In the genomic region with DNA sequence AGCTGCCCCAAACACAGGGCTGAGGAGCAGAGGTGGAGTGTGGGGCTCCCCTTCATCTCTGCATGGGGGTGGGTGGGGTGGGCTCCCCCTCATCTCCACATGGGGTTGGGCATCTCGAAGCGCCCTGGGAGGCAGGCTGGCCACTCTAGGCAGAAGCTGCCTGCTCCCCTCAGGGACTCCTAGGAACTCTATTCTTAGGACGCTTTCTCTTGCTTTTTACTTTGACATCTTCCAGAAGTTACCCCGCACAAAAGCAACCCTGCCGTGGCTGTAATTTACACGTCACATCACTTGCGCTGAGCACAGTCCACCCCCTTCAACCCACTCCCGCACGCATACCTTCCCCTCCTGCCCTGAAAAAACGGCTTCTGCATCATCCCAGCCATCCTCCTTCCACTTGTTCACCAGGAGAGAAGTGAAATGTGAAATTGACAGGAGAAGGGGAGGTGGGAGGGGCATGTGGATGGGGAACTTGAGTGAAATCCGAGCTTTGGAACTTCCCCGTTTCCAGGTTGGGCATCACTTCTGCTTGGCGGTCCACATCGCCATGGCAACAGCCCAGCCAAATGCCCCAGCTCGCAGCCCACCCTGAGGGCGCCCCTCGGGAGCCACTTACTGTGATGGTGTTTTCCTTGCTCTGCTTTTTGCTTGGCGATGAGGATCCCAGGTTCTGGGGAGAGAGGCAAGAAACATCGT, we compare ENCODE assay signal across 21 cellular contexts. TPM values are rescaled to one million over a fixed set of nuclear protein-coding genes. Genes with fewer than 3 reads are reported as not detected.
A peak's percentile ranks its signal among the peaks of the same experiment; 100 is the strongest.
DNase-seq lines count a peak whose midpoint lies in the region; ATAC-seq lines count a peak whose summit lies in the region.
"Had no signal": no experiment of that assay in that cellular context is flagged by ENCODE, and none has a peak within 500 bp of the region (broad histone marks: within the 10 kb centered on the region; RNA-seq: fewer than 3 reads in every experiment).

No MANE protein-coding gene starts in this region.

- H3K27me3 ChIP-seq in H7 (ENCODE audit: control insufficient read depth, insufficient read depth, low read length), result no peaks in the 10 kb centered on the region; the same call in 1 of the 2 replicates
- H3K27me3 ChIP-seq: ascending aorta, right lobe of liver, SJCRH30, suprapubic skin had no signal

- H3K36me3 ChIP-seq in H7 (replicated peaks; ENCODE audit: control insufficient read depth, insufficient read depth, low read length), result no peaks in the 10 kb centered on the region
- H3K36me3 ChIP-seq: ascending aorta, right lobe of liver, SJCRH30, suprapubic skin had no signal

- peak; percentile 85 for DNase-seq in H7
- DNase-seq in cerebellar cortex (ENCODE audit: low spot score), result peak; percentile 60
- DNase-seq in left kidney (ENCODE audit: low read depth, low spot score), result peak; percentile 72
- peak; percentile 88 for DNase-seq in putamen (ENCODE audit: low spot score)
- no peak for DNase-seq in NK-92 (lab: John Stamatoyannopoulos, UW; ENCODE audit: unreplicated experiment)
- DNase-seq: left cardiac atrium, NCI-H1417 treated with DMSO at 0.1 percent for 48 hours, T-helper 17 cell had no signal

- H3K4me3 ChIP-seq in H7 (ENCODE audit: insufficient read depth, low read depth, low read length), result no peak overlapping the region
- H3K4me3 ChIP-seq: ascending aorta, GM23248, mucosa of descending colon, right lobe of liver, SJCRH30, suprapubic skin had no signal

- ATAC-seq in HG02885 (IDR thresholded peaks at IDR 0.05; ENCODE audit: poor library complexity, unreplicated experiment) (no peak), HG03135 (IDR thresholded peaks at IDR 0.05; ENCODE audit: unreplicated experiment) (no peak), HG03045 (IDR thresholded peaks at IDR 0.05; ENCODE audit: unreplicated experiment) (no peak)
- ATAC-seq: T-helper 17 cell had no signal

RNA-seq across cellular contexts. Expression of a gene that starts 53.7 kb away (rescaled TPM):
- total RNA-seq in H7 (2014; rRNA removed; shearing (Covaris generic)), result not detected in 2 replicates
- total RNA-seq: activated CD4-positive, alpha-beta memory T cell treated with anti-CD3 and anti-CD28 coated beads for 36 hours; activated naive CD4-positive, alpha-beta T cell treated with anti-CD3 and anti-CD28 coated beads for 36 hours; ascending aorta; Caco-2; GM23248; osteoblast; right lobe of liver; T-helper 17 cell had no signal
